In the genomic region with DNA sequence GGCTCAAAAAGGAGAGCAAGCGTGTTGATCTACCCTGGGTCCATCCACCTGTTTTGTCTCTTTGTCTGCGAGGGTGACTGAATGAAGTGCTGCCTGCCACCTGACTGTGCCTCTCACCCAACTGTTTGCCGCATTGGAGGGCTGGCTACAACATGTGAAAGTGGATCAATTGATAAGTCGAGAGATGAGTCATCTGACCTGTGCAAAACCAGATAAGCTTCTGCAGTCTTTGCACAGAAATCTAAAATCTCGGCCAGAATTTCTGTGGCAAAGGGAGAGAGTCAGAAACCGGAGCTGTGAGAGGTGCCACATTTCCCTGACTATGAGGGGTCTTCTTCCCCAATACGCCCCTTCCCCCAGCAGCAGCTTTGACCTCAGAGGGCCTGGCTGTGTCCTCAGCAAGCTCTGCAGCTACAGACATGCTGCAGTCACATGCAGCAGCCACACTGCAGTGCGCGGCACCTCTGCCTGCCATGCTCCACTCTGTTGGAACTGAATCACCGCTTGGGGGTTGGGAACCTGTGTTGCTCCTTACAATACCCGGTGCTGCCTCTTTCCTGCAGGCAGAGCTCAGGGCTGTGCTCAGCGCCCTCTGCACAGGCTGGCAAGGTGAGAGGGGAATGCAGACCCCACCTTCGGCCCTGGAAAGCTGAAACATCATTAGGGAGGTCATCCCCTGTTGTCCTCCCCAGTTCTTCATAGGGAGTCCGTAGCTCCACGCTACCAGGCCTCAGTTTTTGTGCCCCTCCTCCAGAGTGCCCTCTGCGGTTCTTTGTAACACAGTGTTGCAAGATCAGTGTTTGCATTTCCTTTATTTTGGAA, we compare ENCODE assay signal across 8 cellular contexts. TPM values are rescaled to one million over a fixed set of nuclear protein-coding genes. Genes with fewer than 3 reads are reported as not detected.
A peak's percentile ranks its signal among the peaks of the same experiment; 100 is the strongest.
DNase-seq lines count a peak whose midpoint lies in the region; ATAC-seq, FAIRE-seq and TF ChIP-seq lines count a peak whose summit lies in the region.

No MANE protein-coding gene starts in this region.

- peak; percentile 83 for ATAC-seq in activated naive CD8-positive, alpha-beta T cell treated with anti-CD3 and anti-CD28 coated beads, Interleukin-2, amount 50 U/mL, for 24 hours

- no peaks in the 10 kb centered on the region for H3F3A ChIP-seq in neural cell (ENCODE audit: insufficient read depth, low read length, poor library complexity, severe bottlenecking)

- H3K9ac ChIP-seq in neural cell (ENCODE audit: low read length) = peak overlapping the region; percentile 47

- POLR2A ChIA-PET in MCF 10A (lab: Yijun Ruan, JAX) = interaction anchor here (0.8 to 1.2 kb wide), 4 partner anchors 31 to 179 kb away, joined by 3 to 5 read pairs (median 4); no protein-coding TSS in a partner anchor

- H3K9me2 ChIP-seq in neural cell (ENCODE audit: insufficient read depth, low read length) = no peaks in the 10 kb centered on the region

- H4K20me1 ChIP-seq in neural cell (ENCODE audit: insufficient read depth) = no peaks in the 10 kb centered on the region

- no peaks in the 10 kb centered on the region for H3K9me3 Mint-ChIP-seq in activated naive CD8-positive, alpha-beta T cell treated with anti-CD3 and anti-CD28 coated beads, Interleukin-2, amount 50 U/mL, for 24 hours
- no peaks in the 10 kb centered on the region for H3K9me3 Mint-ChIP-seq in MCF 10A (ENCODE audit: unreplicated experiment)

- H3K4me3 ChIP-seq in neural cell (ENCODE audit: low read length) = peak overlapping the region; percentile 4

- DNase-seq in GM12892 (ENCODE audit: insufficient read length) = peak; percentile 38
- DNase-seq in NCI-H128 (lab: John Stamatoyannopoulos, UW; ENCODE audit: unreplicated experiment) = peak; percentile 39
- no peak for DNase-seq in activated naive CD8-positive, alpha-beta T cell treated with anti-CD3 and anti-CD28 coated beads, Interleukin-2, amount 50 U/mL, for 24 hours
- DNase-seq in KBM-7 = no peak
- no peak for DNase-seq in HPDE6-E6E7 (ENCODE audit: extremely low spot score)
- no peak for DNase-seq in GM19240 (ENCODE audit: insufficient read length, low spot score)
- no peak for DNase-seq in MCF 10A (ENCODE audit: unreplicated experiment)

- H2AFZ ChIP-seq in neural cell (ENCODE audit: low read depth, low read length) = peak overlapping the region; percentile 23

- no peak overlapping the region for H3K4me2 ChIP-seq in neural cell (ENCODE audit: low read length)

- FAIRE-seq in GM12892 (lab: Jason Lieb, UNC) = no peak

- CTCF ChIA-PET in MCF 10A (lab: Yijun Ruan, JAX) = no interaction called here

- H3K27me3 ChIP-seq in neural cell (ENCODE audit: insufficient read depth, low read depth, low read length) = no peaks in the 10 kb centered on the region

- TF ChIP-seq RAD21 in neural cell (conservative IDR thresholded peaks at IDR 0.05) = peak; percentile 37

- intact Hi-C loops in MCF 10A (cut with micrococcal nuclease) = no loop called here

- no peaks in the 10 kb centered on the region for H3K79me2 ChIP-seq in neural cell (replicated peaks; ENCODE audit: insufficient read depth, low read length)

- in situ Hi-C loops in KBM-7 (cut with MboI; ENCODE audit: low pct_unique_long_range_greater_than_20kb, low sequenced_read_pairs) = no loop called here

- no TSS peak for BruUV-seq in MCF 10A (replicated peaks; lab: Mats Ljungman, UMichigan)

- H3K36me3 Mint-ChIP-seq in activated naive CD8-positive, alpha-beta T cell treated with anti-CD3 and anti-CD28 coated beads, Interleukin-2, amount 50 U/mL, for 24 hours (ENCODE audit: low read depth) = no peaks in the 10 kb centered on the region
- H3K36me3 Mint-ChIP-seq in MCF 10A (ENCODE audit: insufficient read depth, unreplicated experiment) = peaks cover 4% of the 10 kb centered on the region

- H3K27ac ChIP-seq in neural cell (ENCODE audit: low read length) = peak overlapping the region; percentile 62

- no peak overlapping the region for H3K4me3 Mint-ChIP-seq in activated naive CD8-positive, alpha-beta T cell treated with anti-CD3 and anti-CD28 coated beads, Interleukin-2, amount 50 U/mL, for 24 hours
- no peak overlapping the region for H3K4me3 Mint-ChIP-seq in MCF 10A (ENCODE audit: unreplicated experiment)

- no peaks in the 10 kb centered on the region for H3K36me3 ChIP-seq in neural cell (ENCODE audit: insufficient read depth, low read length)

- TF ChIP-seq POLR2A in GM12892 (IDR thresholded peaks at IDR 0.05; ENCODE audit: low read depth, low read length) = no peak

- TF ChIP-seq CTCF in neural cell (IDR thresholded peaks at IDR 0.05; ENCODE audit: poor library complexity, severe bottlenecking) (peak; percentile 33), MCF 10A (IDR thresholded peaks at IDR 0.05; ENCODE audit: unreplicated experiment) (no peak)

- H3K27ac Mint-ChIP-seq in activated naive CD8-positive, alpha-beta T cell treated with anti-CD3 and anti-CD28 coated beads, Interleukin-2, amount 50 U/mL, for 24 hours = no peak overlapping the region
- no peak overlapping the region for H3K27ac Mint-ChIP-seq in MCF 10A (ENCODE audit: low read depth, unreplicated experiment)

- peak; percentile 21 for TF ChIP-seq EP300 in neural cell (conservative IDR thresholded peaks at IDR 0.05; ENCODE audit: poor library complexity, severe bottlenecking)

- no peaks in the 10 kb centered on the region for H3K27me3 Mint-ChIP-seq in activated naive CD8-positive, alpha-beta T cell treated with anti-CD3 and anti-CD28 coated beads, Interleukin-2, amount 50 U/mL, for 24 hours
- H3K27me3 Mint-ChIP-seq in MCF 10A (ENCODE audit: insufficient read depth, unreplicated experiment) = no peaks in the 10 kb centered on the region

- H3K4me1 Mint-ChIP-seq in activated naive CD8-positive, alpha-beta T cell treated with anti-CD3 and anti-CD28 coated beads, Interleukin-2, amount 50 U/mL, for 24 hours = peaks cover 12% of the 10 kb centered on the region
- no peaks in the 10 kb centered on the region for H3K4me1 Mint-ChIP-seq in MCF 10A (ENCODE audit: insufficient read depth, unreplicated experiment)

- no peaks in the 10 kb centered on the region for H3K9me3 ChIP-seq in neural cell (ENCODE audit: low read length)

TF ChIP-seq in neural cell, 6 proteins besides CTCF, POLR2A, EP300 and RAD21:
- TF ChIP-seq TAF1 (IDR thresholded peaks at IDR 0.05; ENCODE audit: low read depth) = no peak
- TF ChIP-seq SMC3 (conservative IDR thresholded peaks at IDR 0.05; ENCODE audit: poor library complexity) = peak; percentile 47
- TF ChIP-seq, protein P1, sequence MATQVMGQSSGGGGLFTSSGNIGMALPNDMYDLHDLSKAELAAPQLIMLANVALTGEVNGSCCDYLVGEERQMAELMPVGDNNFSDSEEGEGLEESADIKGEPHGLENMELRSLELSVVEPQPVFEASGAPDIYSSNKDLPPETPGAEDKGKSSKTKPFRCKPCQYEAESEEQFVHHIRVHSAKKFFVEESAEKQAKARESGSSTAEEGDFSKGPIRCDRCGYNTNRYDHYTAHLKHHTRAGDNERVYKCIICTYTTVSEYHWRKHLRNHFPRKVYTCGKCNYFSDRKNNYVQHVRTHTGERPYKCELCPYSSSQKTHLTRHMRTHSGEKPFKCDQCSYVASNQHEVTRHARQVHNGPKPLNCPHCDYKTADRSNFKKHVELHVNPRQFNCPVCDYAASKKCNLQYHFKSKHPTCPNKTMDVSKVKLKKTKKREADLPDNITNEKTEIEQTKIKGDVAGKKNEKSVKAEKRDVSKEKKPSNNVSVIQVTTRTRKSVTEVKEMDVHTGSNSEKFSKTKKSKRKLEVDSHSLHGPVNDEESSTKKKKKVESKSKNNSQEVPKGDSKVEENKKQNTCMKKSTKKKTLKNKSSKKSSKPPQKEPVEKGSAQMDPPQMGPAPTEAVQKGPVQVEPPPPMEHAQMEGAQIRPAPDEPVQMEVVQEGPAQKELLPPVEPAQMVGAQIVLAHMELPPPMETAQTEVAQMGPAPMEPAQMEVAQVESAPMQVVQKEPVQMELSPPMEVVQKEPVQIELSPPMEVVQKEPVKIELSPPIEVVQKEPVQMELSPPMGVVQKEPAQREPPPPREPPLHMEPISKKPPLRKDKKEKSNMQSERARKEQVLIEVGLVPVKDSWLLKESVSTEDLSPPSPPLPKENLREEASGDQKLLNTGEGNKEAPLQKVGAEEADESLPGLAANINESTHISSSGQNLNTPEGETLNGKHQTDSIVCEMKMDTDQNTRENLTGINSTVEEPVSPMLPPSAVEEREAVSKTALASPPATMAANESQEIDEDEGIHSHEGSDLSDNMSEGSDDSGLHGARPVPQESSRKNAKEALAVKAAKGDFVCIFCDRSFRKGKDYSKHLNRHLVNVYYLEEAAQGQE (IDR thresholded peaks at IDR 0.05; ENCODE audit: borderline replicate concordance) = peak; percentile 27
- TF ChIP-seq POLR2AphosphoS5 (IDR thresholded peaks at IDR 0.05) = peak; percentile 31
- no peak for TF ChIP-seq EZH2 (IDR thresholded peaks at IDR 0.05; ENCODE audit: borderline replicate concordance, insufficient read depth, low read length, poor library complexity, severe bottlenecking)
- TF ChIP-seq MXI1 (conservative IDR thresholded peaks at IDR 0.05; ENCODE audit: poor library complexity, severe bottlenecking) = peak; percentile 61

RNA-seq across cellular contexts. Expression of a gene that starts 16.2 kb away (rescaled TPM):
- polyA plus RNA-seq in GM12892 (2012; ENCODE audit: missing spikeins) = 0.38 TPM
- 12.5 and 30.1 TPM in 2 replicates for polyA plus RNA-seq in neural cell
- polyA minus RNA-seq in neural cell = 29.0 and 38.2 TPM in 2 replicates
- total RNA-seq in MCF 10A (2022) = 0.72 and 2.8 TPM in 2 replicates

RNA-seq across cellular contexts. Expression of a gene that starts 43.1 kb away (rescaled TPM):
- polyA plus RNA-seq in GM12892 (2012; ENCODE audit: missing spikeins) = 73.6 TPM
- polyA plus RNA-seq in neural cell = 109 and 133 TPM in 2 replicates
- 100 and 119 TPM in 2 replicates for polyA minus RNA-seq in neural cell
- total RNA-seq in MCF 10A (2022) = 107 and 113 TPM in 2 replicates

RNA-seq across cellular contexts. Expression of a gene that starts 43.1 kb away (rescaled TPM):
- 48.5 TPM for polyA plus RNA-seq in GM12892 (2012; ENCODE audit: missing spikeins)
- 18.5 and 23.6 TPM in 2 replicates for polyA plus RNA-seq in neural cell
- 30.6 and 35.1 TPM in 2 replicates for polyA minus RNA-seq in neural cell
- 77.1 and 97.1 TPM in 2 replicates for total RNA-seq in MCF 10A (2022)

Comparison
In these comparisons a context has a peak if more than half of its experiments do, and no peak if none do; other contexts are left out.
1. DNase-seq: peak in GM12892 (single experiment) and NCI-H128 (single experiment); none in activated naive CD8-positive, alpha-beta T cell treated with anti-CD3 and anti-CD28 coated beads, Interleukin-2, amount 50 U/mL, for 24 hours (single experiment), KBM-7 (single experiment), HPDE6-E6E7 (single experiment), GM19240 (single experiment) and MCF 10A (single experiment).